8 cellular contexts compared by ENCODE assay signal in genomic region chr13:50893211-50893852, GRCh38. TPM values are rescaled to one million over a fixed set of nuclear protein-coding genes. Genes with fewer than 3 reads are reported as not detected.
DNase-seq lines count a peak whose midpoint lies in the region; ATAC-seq lines count a peak whose summit lies in the region.

No MANE protein-coding gene starts in this region.

- peak overlapping the region; percentile 75 for H3K4me3 Mint-ChIP-seq in T-helper 2 cell treated with Interferon-gamma antibody and Interleukin-4, amounts not matched to agents 5 μg/mL and 100 μg/mL, for 36 hours
- H3K4me3 Mint-ChIP-seq in naive B cell: peak overlapping the region; percentile 71 to 88 (median 78)

- peaks cover 3% of the 10 kb centered on the region for H3K27me3 Mint-ChIP-seq in T-helper 2 cell treated with Interferon-gamma antibody and Interleukin-4, amounts not matched to agents 5 μg/mL and 100 μg/mL, for 36 hours (ENCODE audit: low read depth)
- H3K27me3 Mint-ChIP-seq in naive B cell: no peaks in the 10 kb centered on the region

- peaks cover 16% of the 10 kb centered on the region for H3K36me3 Mint-ChIP-seq in T-helper 2 cell treated with Interferon-gamma antibody and Interleukin-4, amounts not matched to agents 5 μg/mL and 100 μg/mL, for 36 hours (ENCODE audit: low read depth)
- H3K36me3 Mint-ChIP-seq in naive B cell: peaks cover 0 to 4% of the 10 kb centered on the region in 2 donors

- H3K9me3 Mint-ChIP-seq in T-helper 2 cell treated with Interferon-gamma antibody and Interleukin-4, amounts not matched to agents 5 μg/mL and 100 μg/mL, for 36 hours: peaks cover 20% of the 10 kb centered on the region
- peaks cover 0 to 3% (median 0%) of the 10 kb centered on the region in 7 donors for H3K9me3 Mint-ChIP-seq in naive B cell

- H3K27ac Mint-ChIP-seq in T-helper 2 cell treated with Interferon-gamma antibody and Interleukin-4, amounts not matched to agents 5 μg/mL and 100 μg/mL, for 36 hours: peak overlapping the region; percentile 96
- peak overlapping the region; percentile 76 to 92 (median 90) for H3K27ac Mint-ChIP-seq in naive B cell

- peaks cover 48% of the 10 kb centered on the region for H3K4me1 Mint-ChIP-seq in T-helper 2 cell treated with Interferon-gamma antibody and Interleukin-4, amounts not matched to agents 5 μg/mL and 100 μg/mL, for 36 hours (ENCODE audit: low read depth)
- peaks cover 39 to 74% (median 58%) of the 10 kb centered on the region in 3 donors for H3K4me1 Mint-ChIP-seq in naive B cell

- ATAC-seq in GM19463 (IDR thresholded peaks at IDR 0.05; ENCODE audit: unreplicated experiment) (peak; percentile 74), HG03469 (IDR thresholded peaks at IDR 0.05; ENCODE audit: unreplicated experiment) (peak; percentile 65), naive B cell (ENCODE audit: low read depth in 2 of 2) (peak; percentile 67 to 68)

- peak; percentile 33 for DNase-seq in EH (ENCODE audit: low read depth)
- peak; percentile 37 for DNase-seq in T-helper 2 cell treated with Interferon-gamma antibody and Interleukin-4, amounts not matched to agents 5 μg/mL and 100 μg/mL, for 36 hours (ENCODE audit: low spot score)
- DNase-seq in naive B cell: peak; percentile 56
- no peak for DNase-seq in HuH-7.5 (ENCODE audit: low spot score)
- no peak for DNase-seq in nucleus accumbens (lab: John Stamatoyannopoulos, UW)
- DNase-seq in dermis blood vessel endothelial cell: no peak

RNA-seq across cellular contexts. Expression of gene RNASEH2B, which starts 16.3 kb away (rescaled TPM):
- 100 to 1,000 TPM; 169 to 257 (median 216) TPM for polyA plus RNA-seq in naive B cell (ENCODE audit: low read depth in 6 of 6)
- 22.5 and 25.1 TPM in 2 replicates for total RNA-seq in dermis blood vessel endothelial cell

RNA-seq across cellular contexts. Expression of gene DLEU7, which starts 49.8 kb away (rescaled TPM):
- polyA plus RNA-seq in naive B cell (ENCODE audit: low read depth in 6 of 6): under 1 TPM in 1 of 6 donors, not detected in 5; 0.36 TPM
- total RNA-seq in dermis blood vessel endothelial cell: not detected in 2 replicates

Comparison
In these comparisons a context has a peak if more than half of its experiments do, and no peak if none do; other contexts are left out.
1. DNase-seq: peak in EH (single experiment), T-helper 2 cell treated with Interferon-gamma antibody and Interleukin-4, amounts not matched to agents 5 μg/mL and 100 μg/mL, for 36 hours (single experiment) and naive B cell (single experiment); none in HuH-7.5 (single experiment), nucleus accumbens (0 of 56) and dermis blood vessel endothelial cell (single experiment).
2. Peak in every context shown above with its lines, with median percentiles within 50 percentile points of each other: ATAC-seq.